8 cellular contexts compared by ENCODE assay signal in genomic region chr1:155561812-155562580, GRCh38. TPM values are rescaled to one million over a fixed set of nuclear protein-coding genes. Genes with fewer than 3 reads are reported as not detected.
DNase-seq lines count a peak whose midpoint lies in the region; ATAC-seq lines count a peak whose summit lies in the region.
"Not testable (repeated sequence)": the region's sequence is repeated elsewhere in the genome, so short reads cannot be mapped to it uniquely, and the experiment has no call there.

No MANE protein-coding gene starts in this region.

- peak in 3 of 5 donors; percentile 60 to 75 (median 62) for DNase-seq in CD8-positive, alpha-beta memory T cell
- DNase-seq in HuH-7.5 (ENCODE audit: low spot score) (peak; percentile 37), T-helper 1 cell (peak in 4 of 5 donors; percentile 41 to 68 (median 58)), fibroblast of the conjunctiva (ENCODE audit: low read depth) (peak; percentile 3)
- peak; percentile 72 for DNase-seq in activated naive CD4-positive, alpha-beta T cell treated with anti-CD3 and anti-CD28 coated beads, Interleukin-2, amount 50 U/mL, for 16 hours
- DNase-seq in naive thymus-derived CD8-positive, alpha-beta T cell, result peak in 9 of 10 donors; percentile 51 to 73 (median 64)
- peak; percentile 38 to 48 for DNase-seq in stimulated activated CD8-positive, alpha-beta memory T cell treated with anti-CD3 and anti-CD28 coated beads, Interleukin-2, amount 100 ng/mL, for 48 hours (ENCODE audit: low read depth in 2 of 2)

- peak overlapping the region; percentile 91 to 100 (median 96) for H3K27ac Mint-ChIP-seq in CD8-positive, alpha-beta memory T cell
- H3K27ac Mint-ChIP-seq in naive thymus-derived CD8-positive, alpha-beta T cell, result peak overlapping the region; percentile 85 to 100 (median 98)

- ATAC-seq in GM21619 (IDR thresholded peaks at IDR 0.05; ENCODE audit: unreplicated experiment), result peak; percentile 24
- ATAC-seq in naive thymus-derived CD8-positive, alpha-beta T cell, result peak; percentile 50

- not testable (repeated sequence) for H3K27me3 ChIP-seq in CD8-positive, alpha-beta memory T cell (ENCODE audit: insufficient read depth, low read length, poor library complexity, severe bottlenecking)

- CTCF ChIA-PET in CD8-positive, alpha-beta memory T cell (lab: Charles Lee), result interaction anchor here (0.6 kb wide), 1 partner anchor 48 kb away, joined by 3 read pairs; no protein-coding TSS in a partner anchor

- not testable (repeated sequence) for H3K36me3 ChIP-seq in CD8-positive, alpha-beta memory T cell (ENCODE audit: insufficient read depth, low read length)

- peak overlapping the region; percentile 89 for H3K27ac ChIP-seq in CD8-positive, alpha-beta memory T cell (ENCODE audit: low read depth, low read length)

- not testable (repeated sequence) for H3K9me3 Mint-ChIP-seq in CD8-positive, alpha-beta memory T cell; naive thymus-derived CD8-positive, alpha-beta T cell

- peaks cover 0 to 38% (median 2%) of the 10 kb centered on the region in 3 donors for H3K36me3 Mint-ChIP-seq in CD8-positive, alpha-beta memory T cell
- H3K36me3 Mint-ChIP-seq in naive thymus-derived CD8-positive, alpha-beta T cell, result peaks cover 2 to 12% (median 7%) of the 10 kb centered on the region in 3 donors

- H3K4me1 ChIP-seq in CD8-positive, alpha-beta memory T cell (ENCODE audit: insufficient read depth, low read length), result peaks cover 50% of the 10 kb centered on the region

- peak overlapping the region; percentile 86 for H3K4me3 ChIP-seq in CD8-positive, alpha-beta memory T cell (ENCODE audit: low read length)

- peak overlapping the region; percentile 97 to 100 (median 99) for H3K4me3 Mint-ChIP-seq in CD8-positive, alpha-beta memory T cell
- peak overlapping the region; percentile 97 to 100 (median 98) for H3K4me3 Mint-ChIP-seq in naive thymus-derived CD8-positive, alpha-beta T cell

- not testable (repeated sequence) for H3K9me3 ChIP-seq in CD8-positive, alpha-beta memory T cell (ENCODE audit: low read length)

- not testable (repeated sequence) for H3K27me3 Mint-ChIP-seq in CD8-positive, alpha-beta memory T cell; naive thymus-derived CD8-positive, alpha-beta T cell

- H3K4me1 Mint-ChIP-seq in CD8-positive, alpha-beta memory T cell, result peaks cover 47 to 70% (median 56%) of the 10 kb centered on the region in 3 donors
- peaks cover 20 to 65% (median 55%) of the 10 kb centered on the region in 4 donors for H3K4me1 Mint-ChIP-seq in naive thymus-derived CD8-positive, alpha-beta T cell

- POLR2A ChIA-PET in CD8-positive, alpha-beta memory T cell (lab: Charles Lee), result not testable (repeated sequence)
- POLR2A ChIA-PET in naive thymus-derived CD8-positive, alpha-beta T cell (lab: Charles Lee), result interaction anchor here (0.6 to 1.8 kb wide), 6 partner anchors 8 to 316 kb away, joined by 3 to 6 read pairs (median 4); partner anchors contain the start of gene SCAMP3

RNA-seq across cellular contexts. Expression of gene ASH1L, which starts 0.6 kb away (rescaled TPM):
- total RNA-seq in CD8-positive, alpha-beta memory T cell, result 10 to 100 TPM; 29.7 to 30.5 TPM
- 25.7 TPM for polyA plus RNA-seq in CD8-positive, alpha-beta memory T cell
- 100 to 1,000 TPM in 1 of 2 experiments, 10 to 100 TPM in 1; 96.5 to 102 TPM for total RNA-seq in naive thymus-derived CD8-positive, alpha-beta T cell
- 10 to 100 TPM; 12.2 to 22.0 (median 13.9) TPM for polyA plus RNA-seq in naive thymus-derived CD8-positive, alpha-beta T cell

RNA-seq across cellular contexts. Expression of gene MSTO1, which starts 48.0 kb away (rescaled TPM):
- total RNA-seq in CD8-positive, alpha-beta memory T cell, result 10 to 100 TPM; 82.0 to 92.0 TPM
- polyA plus RNA-seq in CD8-positive, alpha-beta memory T cell, result 19.6 TPM
- 100 to 1,000 TPM; 101 to 108 TPM for total RNA-seq in naive thymus-derived CD8-positive, alpha-beta T cell
- 10 to 100 TPM; 10.4 to 22.4 (median 13.7) TPM for polyA plus RNA-seq in naive thymus-derived CD8-positive, alpha-beta T cell

Comparison
In these comparisons a context has a peak if more than half of its experiments do, and no peak if none do; other contexts are left out.
1. Peak in every context shown above with its lines: DNase-seq, ATAC-seq, H3K4me3 ChIP-seq and H3K27ac ChIP-seq.
2. DNase-seq: peak in every context shown above with its lines; median percentile 72 in activated naive CD4-positive, alpha-beta T cell treated with anti-CD3 and anti-CD28 coated beads, Interleukin-2, amount 50 U/mL, for 16 hours; 64 in naive thymus-derived CD8-positive, alpha-beta T cell; 62 in CD8-positive, alpha-beta memory T cell; 58 in T-helper 1 cell; 43 in stimulated activated CD8-positive, alpha-beta memory T cell treated with anti-CD3 and anti-CD28 coated beads, Interleukin-2, amount 100 ng/mL, for 48 hours; 37 in HuH-7.5; 3 in fibroblast of the conjunctiva.